In the genomic region with DNA sequence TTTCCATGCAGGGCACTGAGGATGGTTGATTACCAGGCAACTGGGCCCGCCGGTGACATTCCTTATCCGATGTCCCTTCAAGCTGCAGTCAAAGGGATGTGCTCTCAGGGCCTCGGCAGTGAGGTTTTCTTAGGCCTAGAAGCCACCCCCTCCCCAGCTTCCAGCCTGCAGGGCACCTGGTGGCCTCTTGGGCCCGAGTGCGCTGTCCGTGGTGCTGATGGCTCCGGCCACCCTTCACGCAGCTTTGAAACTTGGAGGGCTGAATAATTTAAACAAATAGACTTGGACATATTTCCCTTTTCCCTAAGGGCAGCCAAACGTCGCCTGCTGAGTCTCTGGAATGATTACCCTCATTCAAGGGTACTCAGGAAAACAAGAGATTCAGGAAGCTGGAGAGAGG, we compare ENCODE assay signal across 10 cellular contexts. TPM values are rescaled to one million over a fixed set of nuclear protein-coding genes. Genes with fewer than 3 reads are reported as not detected.
DNase-seq lines count a peak whose midpoint lies in the region; ATAC-seq lines count a peak whose summit lies in the region.
"Had no signal": no experiment of that assay in that cellular context is flagged by ENCODE, and none has a peak within 500 bp of the region (broad histone marks: within the 10 kb centered on the region; RNA-seq: fewer than 3 reads in every experiment).

No MANE protein-coding gene starts in this region.

- no peak for ATAC-seq in HG02981 (IDR thresholded peaks at IDR 0.05; ENCODE audit: unreplicated experiment)

- no peak overlapping the region for H2BK5ac ChIP-seq in mesendoderm (ENCODE audit: low read length)

- no peak overlapping the region for H3K4me3 ChIP-seq in SJCRH30
- no peak overlapping the region for H3K4me3 ChIP-seq in mesendoderm (ENCODE audit: low read length)

- H3K27ac ChIP-seq in SJCRH30: no peak overlapping the region
- no peak overlapping the region for H3K27ac ChIP-seq in mesendoderm (ENCODE audit: low read depth, low read length)

- in situ Hi-C loops in Caki2 (cut with HindIII; ENCODE audit: low pct_unique_long_range_greater_than_20kb, low sequenced_read_pairs): no loop called here

- no peak overlapping the region for H3K56ac ChIP-seq in mesendoderm (ENCODE audit: low read length)

- H3K4me1 ChIP-seq in SJCRH30 (peaks cover 25% of the 10 kb centered on the region), mesendoderm (ENCODE audit: control insufficient read depth, low read depth, low read length) (peaks cover 3% of the 10 kb centered on the region)

- H3K36me3 ChIP-seq in SJCRH30 (no peaks in the 10 kb centered on the region), mesendoderm (ENCODE audit: control insufficient read depth, insufficient read depth, low read length) (no peaks in the 10 kb centered on the region)

- no peaks in the 10 kb centered on the region for H3K9me3 ChIP-seq in SJCRH30 (replicated peaks)

- no peak overlapping the region for H4K5ac ChIP-seq in mesendoderm (ENCODE audit: low read length)

- H3K27me3 ChIP-seq in SJCRH30 (no peaks in the 10 kb centered on the region), mesendoderm (ENCODE audit: insufficient read depth, low read length, poor library complexity) (no peaks in the 10 kb centered on the region)

- H3K23ac ChIP-seq in mesendoderm (ENCODE audit: low read length): no peak overlapping the region

- DNase-seq in Caki2 (ENCODE audit: low read depth) (peak; percentile 48), HS-27A (ENCODE audit: low read depth) (peak; percentile 8), SJCRH30 (peak; percentile 59 to 77), dermis blood vessel endothelial cell (peak; percentile 78), mesendoderm (peak; percentile 90), SW 1271 (lab: John Stamatoyannopoulos, UW) (no peak), GOT3 (lab: John Stamatoyannopoulos, UW) (no peak)

- no peak overlapping the region for H3K4ac ChIP-seq in mesendoderm (ENCODE audit: low read depth, low read length)

- no peak overlapping the region for H2AK5ac ChIP-seq in mesendoderm (ENCODE audit: low read length)

- no peak overlapping the region for H3K18ac ChIP-seq in mesendoderm (ENCODE audit: low read length)

- H2BK15ac ChIP-seq in mesendoderm (replicated peaks; ENCODE audit: low read depth): no peak overlapping the region

- no CpG with 5 or more reads among the region's 11 CpGs for WGBS in mesendoderm (ENCODE audit: extremely low coverage, insufficient coverage, low lambda C conversion rate)

- no peak overlapping the region for H3K9ac ChIP-seq in mesendoderm (ENCODE audit: low read length)

- no peak overlapping the region for H4K8ac ChIP-seq in mesendoderm (ENCODE audit: low read depth, low read length)

- H3K4me2 ChIP-seq in mesendoderm (ENCODE audit: low read length): no peak overlapping the region

- no peaks in the 10 kb centered on the region for H3K79me1 ChIP-seq in mesendoderm (ENCODE audit: low read length)

- no peak overlapping the region for H2BK120ac ChIP-seq in mesendoderm (ENCODE audit: low read depth, low read length)

- no peaks in the 10 kb centered on the region for H3K79me2 ChIP-seq in mesendoderm (ENCODE audit: control insufficient read depth, insufficient read depth, low read length)

RNA-seq across cellular contexts. Expression of gene MLN, which starts 8.9 kb away (rescaled TPM):
- total RNA-seq in Caki2 (2014; rRNA removed; shearing (Covaris generic); ENCODE audit: low replicate concordance): not detected in 2 replicates
- not detected in 2 replicates for total RNA-seq in SJCRH30 (2014; rRNA removed; shearing (Covaris generic))
- total RNA-seq in dermis blood vessel endothelial cell: not detected in 2 replicates
- polyA plus RNA-seq in mesendoderm (2013, experiment 1 of 2): not detected
- polyA plus RNA-seq in mesendoderm (2013, experiment 2 of 2): not detected
- total RNA-seq: frontal cortex, urinary bladder had no signal
- polyA plus RNA-seq: urinary bladder had no signal

RNA-seq across cellular contexts. Expression of gene LEMD2, which starts 23.7 kb away (rescaled TPM):
- 150 and 167 TPM in 2 replicates for total RNA-seq in Caki2 (2014; rRNA removed; shearing (Covaris generic); ENCODE audit: low replicate concordance)
- total RNA-seq in SJCRH30 (2014; rRNA removed; shearing (Covaris generic)): 43.9 and 50.1 TPM in 2 replicates
- total RNA-seq in dermis blood vessel endothelial cell: 53.8 and 58.5 TPM in 2 replicates
- polyA plus RNA-seq in mesendoderm (2013, experiment 1 of 2): 23.7 TPM
- polyA plus RNA-seq in mesendoderm (2013, experiment 2 of 2): 22.2 TPM

Comparison
In these comparisons a context has a peak if more than half of its experiments do, and no peak if none do; other contexts are left out.
1. DNase-seq: peak in Caki2 (single experiment), HS-27A (single experiment), SJCRH30 (2 of 2), dermis blood vessel endothelial cell (single experiment) and mesendoderm (single experiment); none in SW 1271 (0 of 2) and GOT3 (single experiment).